24 cellular contexts compared by ENCODE assay signal in the genomic region with DNA sequence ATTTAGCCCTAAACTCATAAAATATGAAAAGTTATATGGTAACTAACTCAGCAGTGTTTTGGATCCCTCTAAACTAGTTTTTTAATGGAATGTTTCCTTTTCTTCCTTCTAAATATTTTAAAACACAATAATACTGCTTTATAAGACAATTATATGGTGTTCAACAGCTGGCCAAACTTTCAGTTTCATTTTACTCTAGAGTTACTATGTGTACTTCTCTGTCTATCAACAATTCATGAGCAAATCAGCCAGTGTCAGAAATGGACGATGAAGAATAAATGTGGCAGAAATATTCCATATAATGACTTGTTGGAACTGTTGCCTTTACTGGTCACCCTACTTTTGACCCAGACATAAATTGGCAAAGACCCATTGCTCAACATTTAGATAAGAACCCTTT.
"Had no signal": no experiment of that assay in that cellular context is flagged by ENCODE, and none has a peak within 500 bp of the region (broad histone marks: within the 10 kb centered on the region; RNA-seq: fewer than 3 reads in every experiment).

No MANE protein-coding gene starts in this region.

- H3K36me3 Mint-ChIP-seq: activated CD8-positive, alpha-beta memory T cell treated with anti-CD3 and anti-CD28 coated beads, Interleukin-2, amount 10 ng/mL, durations not matched to agents 7 days and 5 days; activated naive CD8-positive, alpha-beta T cell treated with anti-CD3 and anti-CD28 coated beads, Interleukin-2, amount 10 ng/mL, durations not matched to agents 7 days and 5 days had no signal

- H3K27ac ChIP-seq: cardiac muscle cell, transverse colon, vagina had no signal

- H3K27me3 ChIP-seq: cardiac muscle cell, transverse colon, vagina had no signal

- H3K27ac Mint-ChIP-seq: activated B cell treated with CpG ODN at 0.5 μM for 24 hours; activated CD4-positive, alpha-beta memory T cell treated with anti-CD3 and anti-CD28 coated beads, Interleukin-2, amount 10 ng/mL, durations not matched to agents 7 days and 5 days; activated CD8-positive, alpha-beta memory T cell treated with anti-CD3 and anti-CD28 coated beads, Interleukin-2, amount 10 ng/mL, durations not matched to agents 7 days and 5 days; activated naive CD8-positive, alpha-beta T cell treated with anti-CD3 and anti-CD28 coated beads, Interleukin-2, amount 10 ng/mL, durations not matched to agents 7 days and 5 days; activated T-helper 17 cell treated with anti-CD3 and anti-CD28 coated beads, Interleukin-2, amount 50 U/mL, for 72 hours; dendritic cell treated with granulocyte-macrophage colony-stimulating factor and Interleukin-4, amounts not matched to agents 40 ng/mL and 50 ng/mL, for 4 days; nephron progenitor cell had no signal

- H3K9me3 Mint-ChIP-seq: activated B cell treated with CpG ODN at 0.5 μM for 24 hours; activated CD4-positive, alpha-beta memory T cell treated with anti-CD3 and anti-CD28 coated beads, Interleukin-2, amount 10 ng/mL, durations not matched to agents 7 days and 5 days; activated naive CD8-positive, alpha-beta T cell treated with anti-CD3 and anti-CD28 coated beads, Interleukin-2, amount 10 ng/mL, durations not matched to agents 7 days and 5 days; activated T-helper 17 cell treated with anti-CD3 and anti-CD28 coated beads, Interleukin-2, amount 50 U/mL, for 72 hours; dendritic cell treated with granulocyte-macrophage colony-stimulating factor and Interleukin-4, amounts not matched to agents 40 ng/mL and 50 ng/mL, for 4 days had no signal

- H3K4me1 Mint-ChIP-seq: activated B cell treated with CpG ODN at 0.5 μM for 24 hours; activated CD4-positive, alpha-beta memory T cell treated with anti-CD3 and anti-CD28 coated beads, Interleukin-2, amount 10 ng/mL, durations not matched to agents 7 days and 5 days; activated CD8-positive, alpha-beta memory T cell treated with anti-CD3 and anti-CD28 coated beads, Interleukin-2, amount 10 ng/mL, durations not matched to agents 7 days and 5 days; activated naive CD8-positive, alpha-beta T cell treated with anti-CD3 and anti-CD28 coated beads, Interleukin-2, amount 10 ng/mL, durations not matched to agents 7 days and 5 days; activated T-helper 17 cell treated with anti-CD3 and anti-CD28 coated beads, Interleukin-2, amount 50 U/mL, for 72 hours; nephron progenitor cell had no signal

- H3K4me3 Mint-ChIP-seq: activated B cell treated with CpG ODN at 0.5 μM for 24 hours; activated CD4-positive, alpha-beta memory T cell treated with anti-CD3 and anti-CD28 coated beads, Interleukin-2, amount 10 ng/mL, durations not matched to agents 7 days and 5 days; activated CD8-positive, alpha-beta memory T cell treated with anti-CD3 and anti-CD28 coated beads, Interleukin-2, amount 10 ng/mL, durations not matched to agents 7 days and 5 days; activated naive CD8-positive, alpha-beta T cell treated with anti-CD3 and anti-CD28 coated beads, Interleukin-2, amount 10 ng/mL, durations not matched to agents 7 days and 5 days; activated T-helper 17 cell treated with anti-CD3 and anti-CD28 coated beads, Interleukin-2, amount 50 U/mL, for 72 hours; dendritic cell treated with granulocyte-macrophage colony-stimulating factor and Interleukin-4, amounts not matched to agents 40 ng/mL and 50 ng/mL, for 4 days; effector memory CD8-positive, alpha-beta T cell; nephron progenitor cell had no signal

- H3K27me3 Mint-ChIP-seq: activated B cell treated with CpG ODN at 0.5 μM for 24 hours; activated CD4-positive, alpha-beta memory T cell treated with anti-CD3 and anti-CD28 coated beads, Interleukin-2, amount 10 ng/mL, durations not matched to agents 7 days and 5 days; activated CD8-positive, alpha-beta memory T cell treated with anti-CD3 and anti-CD28 coated beads, Interleukin-2, amount 10 ng/mL, durations not matched to agents 7 days and 5 days; activated naive CD8-positive, alpha-beta T cell treated with anti-CD3 and anti-CD28 coated beads, Interleukin-2, amount 10 ng/mL, durations not matched to agents 7 days and 5 days; activated T-helper 17 cell treated with anti-CD3 and anti-CD28 coated beads, Interleukin-2, amount 50 U/mL, for 72 hours; dendritic cell treated with granulocyte-macrophage colony-stimulating factor and Interleukin-4, amounts not matched to agents 40 ng/mL and 50 ng/mL, for 4 days; effector memory CD8-positive, alpha-beta T cell had no signal

- DNase-seq: activated B cell treated with CpG ODN at 0.5 μM for 24 hours; activated CD4-positive, alpha-beta memory T cell treated with anti-CD3 and anti-CD28 coated beads, Interleukin-2, amount 10 ng/mL, durations not matched to agents 7 days and 5 days; activated CD4-positive, alpha-beta T cell treated with anti-CD3 and anti-CD28 coated beads for 4 hours; activated CD8-positive, alpha-beta memory T cell treated with anti-CD3 and anti-CD28 coated beads, Interleukin-2, amount 10 ng/mL, durations not matched to agents 7 days and 5 days; activated naive CD4-positive, alpha-beta T cell; activated naive CD8-positive, alpha-beta T cell treated with anti-CD3 and anti-CD28 coated beads, Interleukin-2, amount 10 ng/mL, durations not matched to agents 7 days and 5 days; amygdala; effector memory CD8-positive, alpha-beta T cell; glutamatergic neuron; hippocampal formation; islet precursor cell; midbrain; nephron progenitor cell; nucleus accumbens; posterior cingulate gyrus; stimulated activated CD8-positive, alpha-beta memory T cell treated with anti-CD3 and anti-CD28 coated beads, Interleukin-4, amount 100 ng/mL, for 48 hours; stimulated activated naive CD4-positive, alpha-beta T cell treated with Interleukin-2 at 50 U/mL for 16 hours; substantia nigra; T-helper 2 cell; transverse colon had no signal

- ATAC-seq: activated CD8-positive, alpha-beta memory T cell treated with anti-CD3 and anti-CD28 coated beads, Interleukin-2, amount 10 ng/mL, durations not matched to agents 7 days and 5 days; activated T-helper 17 cell treated with anti-CD3 and anti-CD28 coated beads, Interleukin-2, amount 50 U/mL, for 72 hours; effector memory CD8-positive, alpha-beta T cell had no signal

- H3K4me1 ChIP-seq: transverse colon, vagina had no signal
